ENCODE assay signal across 1 cellular context in genomic region chr17:40751065-40751464, GRCh38.
TF ChIP-seq lines count a peak whose summit lies in the region.

No MANE protein-coding gene starts in this region.

TF ChIP-seq in WTC11, 78 proteins besides CTCF, POLR2A, EP300 and RAD21 (continued from another document):
- TF ChIP-seq E2F1 (CRISPR knock-in tag; IDR thresholded peaks at IDR 0.05) (no peak), TEAD4 (CRISPR knock-in tag; IDR thresholded peaks at IDR 0.05) (no peak), NFATC4 (CRISPR knock-in tag; IDR thresholded peaks at IDR 0.05) (no peak), KAT7 (CRISPR knock-in tag; IDR thresholded peaks at IDR 0.05; ENCODE audit: borderline replicate concordance) (no peak), ZNF317 (CRISPR knock-in tag; IDR thresholded peaks at IDR 0.05; ENCODE audit: borderline replicate concordance, low read depth) (no peak), GTF2I (CRISPR knock-in tag; conservative IDR thresholded peaks at IDR 0.05) (no peak), RORB (CRISPR knock-in tag; IDR thresholded peaks at IDR 0.05) (no peak), ZNF416 (CRISPR knock-in tag; IDR thresholded peaks at IDR 0.05) (no peak), SP1 (CRISPR knock-in tag; conservative IDR thresholded peaks at IDR 0.05) (no peak), PRDM15 (CRISPR knock-in tag; IDR thresholded peaks at IDR 0.05) (no peak)
- TF ChIP-seq, protein P1, sequence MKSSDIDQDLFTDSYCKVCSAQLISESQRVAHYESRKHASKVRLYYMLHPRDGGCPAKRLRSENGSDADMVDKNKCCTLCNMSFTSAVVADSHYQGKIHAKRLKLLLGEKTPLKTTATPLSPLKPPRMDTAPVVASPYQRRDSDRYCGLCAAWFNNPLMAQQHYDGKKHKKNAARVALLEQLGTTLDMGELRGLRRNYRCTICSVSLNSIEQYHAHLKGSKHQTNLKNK (CRISPR knock-in tag; IDR thresholded peaks at IDR 0.05), result no peak
